Comparison of ENCODE assay signal across 1 cellular context in genomic region chr18:44715841-44716240, GRCh38.
TF ChIP-seq lines count a peak whose summit lies in the region.

No MANE protein-coding gene starts in this region.

TF ChIP-seq in HepG2, 621 proteins besides CTCF, POLR2A, EP300 and RAD21 (continued from another document):
- TF ChIP-seq FOXO4 (CRISPR knock-in tag; conservative IDR thresholded peaks at IDR 0.05) (no peak), SOX5 (CRISPR knock-in tag; IDR thresholded peaks at IDR 0.05; ENCODE audit: borderline replicate concordance) (no peak), ZNF501 (CRISPR knock-in tag; IDR thresholded peaks at IDR 0.05) (no peak), SP140L (CRISPR knock-in tag; IDR thresholded peaks at IDR 0.05; ENCODE audit: borderline replicate concordance) (no peak), RBFOX2 (IDR thresholded peaks at IDR 0.05; ENCODE audit: low read depth, low read length) (no peak), HDAC6 (IDR thresholded peaks at IDR 0.05; ENCODE audit: low read depth, low read length) (no peak), ZBTB26 (CRISPR knock-in tag; IDR thresholded peaks at IDR 0.05; ENCODE audit: borderline replicate concordance) (no peak), ZBTB8A (CRISPR knock-in tag; IDR thresholded peaks at IDR 0.05; ENCODE audit: borderline replicate concordance, low read depth) (no peak), PCBP1 (IDR thresholded peaks at IDR 0.05; ENCODE audit: borderline replicate concordance, low read depth, low read length) (no peak), ISX (CRISPR knock-in tag; conservative IDR thresholded peaks at IDR 0.05) (no peak), GMEB1 (CRISPR knock-in tag; IDR thresholded peaks at IDR 0.05; ENCODE audit: borderline replicate concordance) (no peak)
